In the genomic region with DNA sequence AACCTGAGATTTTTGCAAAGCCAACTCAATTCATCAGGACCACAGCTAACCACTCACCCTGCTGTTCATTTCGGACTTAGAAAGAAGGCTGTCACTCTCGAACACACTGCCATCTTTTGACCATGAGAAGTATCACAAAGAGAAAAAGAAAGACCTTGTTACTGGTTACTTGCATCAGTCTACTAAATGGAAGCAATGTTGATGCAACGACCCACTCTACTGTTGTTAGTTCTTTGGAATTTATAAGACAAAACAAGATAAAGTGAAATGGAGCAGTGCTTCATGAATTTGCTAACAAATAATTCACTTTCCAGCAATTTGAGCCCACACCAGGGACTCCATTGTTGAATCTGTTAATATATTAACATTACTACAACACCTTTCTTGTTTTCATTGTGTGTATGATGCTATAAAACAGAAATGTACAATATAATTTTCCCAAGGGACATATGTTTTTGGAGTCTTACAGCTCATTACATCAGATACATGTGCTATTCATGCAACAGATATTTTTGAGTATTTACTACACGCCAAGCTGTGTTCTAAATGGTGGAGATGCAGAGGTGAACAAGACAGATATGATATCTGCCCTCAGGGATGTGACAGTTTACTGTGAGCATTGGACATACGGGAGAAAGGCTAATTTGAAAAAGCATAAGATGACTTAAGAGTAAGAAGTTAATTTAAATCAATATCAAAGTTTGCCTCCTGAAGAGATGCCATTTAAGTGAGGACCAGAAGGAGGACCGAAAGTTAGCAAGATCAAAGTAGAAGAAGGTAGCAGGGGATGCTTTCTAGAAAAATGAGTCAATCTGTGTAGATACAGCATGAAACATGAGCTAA, we compare ENCODE assay signal across 8 cellular contexts.
DNase-seq lines count a peak whose midpoint lies in the region; ATAC-seq and TF ChIP-seq lines count a peak whose summit lies in the region.

No MANE protein-coding gene starts in this region.

- peak; percentile 85 for DNase-seq in ACHN
- peak; percentile 68 for DNase-seq in GM12865 (ENCODE audit: low read depth)
- peak; percentile 73 for DNase-seq in NAMALWA (ENCODE audit: low spot score)
- peak; percentile 29 to 94 for DNase-seq in cardiac muscle cell (ENCODE audit: low read depth in 1 of 2, low spot score in 1 of 2)
- DNase-seq in sciatic nerve (ENCODE audit: low spot score): no peak
- no peak for DNase-seq in cerebellum (ENCODE audit: low spot score)

- intact Hi-C loops in sciatic nerve (cut with DNase I): no loop called here

- in situ Hi-C loops in ACHN (cut with HindIII; ENCODE audit: low pct_ligation_motif_present, low pct_unique_long_range_greater_than_20kb, low sequenced_read_pairs): no loop called here

- no peaks in the 10 kb centered on the region for H3K27me3 ChIP-seq in cardiac muscle cell

- no peaks in the 10 kb centered on the region for H3K9me3 ChIP-seq in cardiac muscle cell (ENCODE audit: low read depth)

- no peaks in the 10 kb centered on the region for H3K36me3 ChIP-seq in cardiac muscle cell

- ATAC-seq in HG02588 (IDR thresholded peaks at IDR 0.05; ENCODE audit: unreplicated experiment) (peak; percentile 86), sciatic nerve (peak; percentile 48)

- no peak overlapping the region for H3K4me3 ChIP-seq in GM12865 (ENCODE audit: low read depth, low read length)
- no peak overlapping the region for H3K4me3 ChIP-seq in WI38 (ENCODE audit: low read depth, low read length)
- H3K4me3 ChIP-seq in cardiac muscle cell: no peak overlapping the region

- peaks cover 3% of the 10 kb centered on the region for H3K4me1 ChIP-seq in cardiac muscle cell (ENCODE audit: low read depth)

- no peak overlapping the region for H3K27ac ChIP-seq in cardiac muscle cell

- TF ChIP-seq CTCF in GM12865 (IDR thresholded peaks at IDR 0.05; ENCODE audit: insufficient read depth, low read depth, low read length, missing control alignments): peak; percentile 42
- peak; percentile 57 for TF ChIP-seq CTCF in WI38 (IDR thresholded peaks at IDR 0.05; ENCODE audit: low read depth, low read length)
- peak; percentile 63 for TF ChIP-seq CTCF in cardiac muscle cell (IDR thresholded peaks at IDR 0.05; ENCODE audit: low read depth, low read length)

Comparison
In these comparisons a context has a peak if more than half of its experiments do, and no peak if none do; other contexts are left out.
1. DNase-seq: peak in ACHN (single experiment), GM12865 (single experiment), NAMALWA (single experiment) and cardiac muscle cell (2 of 2); none in sciatic nerve (single experiment) and cerebellum (single experiment).
2. Peak in every context shown above with its lines, with median percentiles within 50 percentile points of each other: CTCF ChIP-seq.